In genomic region chr2:36525245-36525644, GRCh38 we compare ENCODE assay signal across 1 cellular context.
TF ChIP-seq lines count a peak whose summit lies in the region.

No MANE protein-coding gene starts in this region.

TF ChIP-seq in GM23338, 12 proteins besides CTCF, POLR2A, EP300 and RAD21 (continued from another document):
- TF ChIP-seq REST (IDR thresholded peaks at IDR 0.05; ENCODE audit: unreplicated experiment) (no peak), ZNF462 (CRISPR knock-in tag; IDR thresholded peaks at IDR 0.05) (no peak), JUNB (IDR thresholded peaks at IDR 0.05; ENCODE audit: unreplicated experiment) (no peak), CREB1 (CRISPR knock-in tag; IDR thresholded peaks at IDR 0.05; ENCODE audit: low read depth) (no peak)
